ENCODE assay signal across 8 cellular contexts in the genomic region with DNA sequence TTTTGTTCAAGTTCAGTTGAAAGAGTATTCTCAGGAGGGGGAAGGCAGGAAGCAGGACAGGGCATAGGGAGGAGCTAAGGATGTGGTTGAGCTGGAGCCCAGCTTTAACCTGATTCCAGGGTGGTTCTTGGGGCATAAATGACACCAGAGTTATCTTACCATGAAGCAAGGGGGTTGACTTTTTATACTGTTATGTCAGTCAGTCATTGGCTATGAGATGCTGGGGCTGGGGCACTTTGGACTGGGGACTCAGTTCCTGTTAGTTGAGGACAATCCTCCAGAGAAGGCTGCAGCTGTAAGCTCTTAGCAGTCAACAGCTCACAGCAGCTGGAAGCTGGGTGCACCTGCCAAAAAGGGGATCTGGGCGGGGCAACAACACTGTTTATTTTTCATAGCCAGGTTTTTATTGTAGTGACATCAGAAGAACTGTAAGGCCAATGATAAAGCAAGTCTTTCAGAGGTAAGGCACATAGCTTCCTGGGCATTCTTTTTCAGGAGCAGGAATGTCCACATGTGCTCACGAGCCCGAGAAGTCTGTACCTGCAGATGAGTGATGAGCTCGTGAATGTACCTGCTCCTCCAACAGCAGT.
DNase-seq lines count a peak whose midpoint lies in the region; ATAC-seq and TF ChIP-seq lines count a peak whose summit lies in the region.

No MANE protein-coding gene starts in this region.

- CTCF ChIA-PET in A673 (lab: Charles Lee): no interaction called here

- no TSS peak for BruUV-seq in A673 (replicated peaks; lab: Mats Ljungman, UMichigan)

- no peak for TF ChIP-seq POLR2A in lower leg skin (IDR thresholded peaks at IDR 0.05)

- H3K27me3 ChIP-seq in A673 (replicated peaks; ENCODE audit: insufficient read depth, low read depth, low read length, poor library complexity): no peaks in the 10 kb centered on the region

- no peaks in the 10 kb centered on the region for H3K4me1 ChIP-seq in A673 (ENCODE audit: insufficient read depth, low read length, poor library complexity, severe bottlenecking)

- H3K9me3 ChIP-seq in A673 (ENCODE audit: low read depth, low read length, poor library complexity, severe bottlenecking): no peaks in the 10 kb centered on the region

- POLR2A ChIA-PET in A673 (lab: Charles Lee; ENCODE audit: low non-redundant PET): no interaction called here

- H3K4me3 ChIP-seq in epithelial cell of esophagus (ENCODE audit: low read length) (no peak overlapping the region), A673 (ENCODE audit: low read depth, low read length, poor library complexity, severe bottlenecking) (no peak overlapping the region), lower leg skin (ENCODE audit: low read depth, poor library complexity, severe bottlenecking) (no peak overlapping the region)

- intact Hi-C loops in A673 (cut with micrococcal nuclease; ENCODE audit: unreplicated experiment): no loop called here
- intact Hi-C loops in lower leg skin (cut with DNase I; ENCODE audit: low total_unique reads): no loop called here

- DNase-seq in NCI-H1092 treated with DMSO at 0.1 percent for 48 hours (lab: John Stamatoyannopoulos, UW) (peak; percentile 31), epithelial cell of esophagus (ENCODE audit: low read depth) (peak; percentile 83), cerebellum (ENCODE audit: low spot score) (no peak), A673 (ENCODE audit: low spot score) (no peak), lower leg skin (ENCODE audit: low spot score in 2 of 2) (no peak)

- 43 to 60% methylated on average over 4 of the region's 4 CpGs for WGBS in lower leg skin, 2 donors

- ATAC-seq in GM18502 (IDR thresholded peaks at IDR 0.05; ENCODE audit: poor library complexity, unreplicated experiment): peak; percentile 61
- peak; percentile 47 for ATAC-seq in HG02571 (IDR thresholded peaks at IDR 0.05; ENCODE audit: unreplicated experiment)
- ATAC-seq in HG02763 (IDR thresholded peaks at IDR 0.05; ENCODE audit: unreplicated experiment): no peak

- H3K36me3 ChIP-seq in A673 (ENCODE audit: insufficient read depth, low read length, poor library complexity, severe bottlenecking): no peaks in the 10 kb centered on the region

- no peak for TF ChIP-seq CTCF in epithelial cell of esophagus (IDR thresholded peaks at IDR 0.05; ENCODE audit: insufficient read depth, low read depth, low read length, missing control alignments)
- no peak for TF ChIP-seq CTCF in A673 (conservative IDR thresholded peaks at IDR 0.05; ENCODE audit: low read depth, low read length)
- TF ChIP-seq CTCF in lower leg skin (IDR thresholded peaks at IDR 0.05): no peak

- H3K27ac ChIP-seq in A673 (ENCODE audit: low read depth, low read length, poor library complexity, severe bottlenecking): no peak overlapping the region

Comparison
In these comparisons a context has a peak if more than half of its experiments do, and no peak if none do; other contexts are left out.
1. DNase-seq: peak in NCI-H1092 treated with DMSO at 0.1 percent for 48 hours (single experiment) and epithelial cell of esophagus (single experiment); none in cerebellum (single experiment), A673 (single experiment) and lower leg skin (0 of 2).